In the genomic region with DNA sequence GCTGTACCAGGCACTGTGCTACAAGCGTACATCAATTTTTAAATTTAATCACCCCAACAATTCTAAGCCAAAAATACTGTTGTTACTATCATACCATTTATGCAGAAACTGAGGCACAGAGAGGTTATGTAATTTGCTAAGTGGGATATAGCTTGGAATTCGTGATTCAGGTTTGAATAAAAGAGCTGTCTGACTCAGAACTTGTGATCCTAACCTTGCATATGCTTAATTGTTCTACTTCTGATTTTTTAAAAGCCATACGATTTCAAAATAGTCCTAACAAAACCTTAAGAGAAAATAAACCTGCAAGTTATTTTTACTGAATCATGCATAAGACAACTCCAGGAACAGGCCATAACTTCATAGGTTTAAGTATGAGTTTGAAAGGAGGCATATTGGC, we compare ENCODE assay signal across 26 cellular contexts.
DNase-seq lines count a peak whose midpoint lies in the region; ATAC-seq, FAIRE-seq and TF ChIP-seq lines count a peak whose summit lies in the region.
"Had no signal": no experiment of that assay in that cellular context is flagged by ENCODE, and none has a peak within 500 bp of the region (broad histone marks: within the 10 kb centered on the region; RNA-seq: fewer than 3 reads in every experiment).

No MANE protein-coding gene starts in this region.

- TF ChIP-seq CTCF in RWPE2 (IDR thresholded peaks at IDR 0.05; ENCODE audit: poor library complexity, severe bottlenecking) (no peak), astrocyte (IDR thresholded peaks at IDR 0.05; ENCODE audit: insufficient read depth, low read depth, low read length) (no peak), epithelial cell of esophagus (IDR thresholded peaks at IDR 0.05; ENCODE audit: insufficient read depth, low read depth, low read length, missing control alignments) (no peak), osteoblast (IDR thresholded peaks at IDR 0.05; ENCODE audit: extremely low read depth, low read depth, low read length) (no peak)

- H3K4me1 Mint-ChIP-seq in astrocyte (ENCODE audit: low read depth, unreplicated experiment): no peaks in the 10 kb centered on the region
- H3K4me1 Mint-ChIP-seq: CD14-positive monocyte had no signal

- H3K27ac ChIP-seq in RWPE2 (ENCODE audit: poor library complexity, severe bottlenecking) (no peak overlapping the region), astrocyte (ENCODE audit: low read depth, low read length) (no peak overlapping the region), osteoblast (ENCODE audit: low read depth, low read length) (peak overlapping the region; percentile 43)
- H3K27ac ChIP-seq: BLaER1 had no signal

- H3K27ac Mint-ChIP-seq in astrocyte (ENCODE audit: unreplicated experiment): no peak overlapping the region
- H3K27ac Mint-ChIP-seq: CD14-positive monocyte; CD4-positive, alpha-beta memory T cell; CD8-positive, alpha-beta memory T cell had no signal

- H4K20me1 ChIP-seq in astrocyte (ENCODE audit: insufficient read depth, low read length): no peaks in the 10 kb centered on the region
- no peaks in the 10 kb centered on the region for H4K20me1 ChIP-seq in osteoblast (ENCODE audit: insufficient read depth, low read length)
- H4K20me1 ChIP-seq: BLaER1 had no signal

- H3K4me2 ChIP-seq in astrocyte (ENCODE audit: low read length): no peak overlapping the region
- H3K4me2 ChIP-seq in osteoblast (ENCODE audit: insufficient read depth, low read length): no peak overlapping the region
- H3K4me2 ChIP-seq: BLaER1 had no signal

- no peak overlapping the region for H3K9ac ChIP-seq in astrocyte (ENCODE audit: low read length)
- H3K9ac ChIP-seq: BLaER1 had no signal

- peak; percentile 54 for ATAC-seq in RWPE2 (ENCODE audit: low read depth)
- ATAC-seq in HG03342 (IDR thresholded peaks at IDR 0.05; ENCODE audit: unreplicated experiment): no peak
- no peak for ATAC-seq in GM21825 (IDR thresholded peaks at IDR 0.05; ENCODE audit: unreplicated experiment)
- no peak for ATAC-seq in HG03520 (IDR thresholded peaks at IDR 0.05; ENCODE audit: unreplicated experiment)

- no peaks in the 10 kb centered on the region for H3K36me3 Mint-ChIP-seq in astrocyte (ENCODE audit: low read depth, unreplicated experiment)
- H3K36me3 Mint-ChIP-seq: CD14-positive monocyte; CD4-positive, alpha-beta memory T cell; CD4-positive, CD25-positive, alpha-beta regulatory T cell had no signal

- no peak overlapping the region for H2AFZ ChIP-seq in astrocyte (ENCODE audit: low read depth, low read length)
- no peak overlapping the region for H2AFZ ChIP-seq in osteoblast (ENCODE audit: low read length)

- H3K27me3 ChIP-seq in RWPE2 (ENCODE audit: insufficient read depth, poor library complexity, severe bottlenecking) (no peaks in the 10 kb centered on the region), astrocyte (ENCODE audit: insufficient read depth, low read length) (no peaks in the 10 kb centered on the region), osteoblast (ENCODE audit: insufficient read depth, low read length) (no peaks in the 10 kb centered on the region)
- H3K27me3 ChIP-seq: BE2C, BLaER1 had no signal

- no peak overlapping the region for H3K4me3 Mint-ChIP-seq in astrocyte (ENCODE audit: unreplicated experiment)
- H3K4me3 Mint-ChIP-seq: CD14-positive monocyte; CD4-positive, alpha-beta memory T cell; CD4-positive, CD25-positive, alpha-beta regulatory T cell; CD8-positive, alpha-beta memory T cell had no signal

- no peaks in the 10 kb centered on the region for H3K79me2 ChIP-seq in astrocyte (ENCODE audit: insufficient read depth, low read length)
- H3K79me2 ChIP-seq in osteoblast (ENCODE audit: insufficient read depth, low read length): no peaks in the 10 kb centered on the region

- H3K27me3 Mint-ChIP-seq in astrocyte (ENCODE audit: low read depth, unreplicated experiment): no peaks in the 10 kb centered on the region
- H3K27me3 Mint-ChIP-seq: CD4-positive, alpha-beta memory T cell; CD4-positive, CD25-positive, alpha-beta regulatory T cell; CD8-positive, alpha-beta memory T cell had no signal

- peaks cover 12% of the 10 kb centered on the region for H3K4me1 ChIP-seq in RWPE2 (ENCODE audit: insufficient read depth, poor library complexity, severe bottlenecking)
- H3K4me1 ChIP-seq in astrocyte (ENCODE audit: insufficient read depth, low read length): peaks cover 4% of the 10 kb centered on the region
- peaks cover 10% of the 10 kb centered on the region for H3K4me1 ChIP-seq in osteoblast (ENCODE audit: insufficient read depth, low read length)
- H3K4me1 ChIP-seq: BE2C, Caco-2 had no signal

- H3K9me3 ChIP-seq in RWPE2 (ENCODE audit: severe bottlenecking): no peaks in the 10 kb centered on the region
- H3K9me3 ChIP-seq in astrocyte (ENCODE audit: insufficient read depth, low read depth, low read length): no peaks in the 10 kb centered on the region
- H3K9me3 ChIP-seq in osteoblast (ENCODE audit: low read depth, low read length): no peaks in the 10 kb centered on the region
- H3K9me3 ChIP-seq: BE2C, BLaER1, Caco-2 had no signal

- no peaks in the 10 kb centered on the region for H3K9me3 Mint-ChIP-seq in astrocyte (ENCODE audit: unreplicated experiment)
- H3K9me3 Mint-ChIP-seq: CD14-positive monocyte; CD4-positive, alpha-beta memory T cell; CD8-positive, alpha-beta memory T cell had no signal

- FAIRE-seq in astrocyte (lab: Jason Lieb, UNC): no peak
- FAIRE-seq: A204.1, D721Med, G401.6, GM12891, GM19239 had no signal

- H3K36me3 ChIP-seq in RWPE2 (ENCODE audit: low read depth) (no peaks in the 10 kb centered on the region), astrocyte (ENCODE audit: insufficient read depth, low read length) (no peaks in the 10 kb centered on the region), osteoblast (ENCODE audit: insufficient read depth, low read length) (no peaks in the 10 kb centered on the region)
- H3K36me3 ChIP-seq: BE2C, BLaER1 had no signal

- DNase-seq in RWPE2 (ENCODE audit: low spot score): no peak
- peak; percentile 28 for DNase-seq in astrocyte (ENCODE audit: low read depth)
- DNase-seq in epithelial cell of esophagus (ENCODE audit: low read depth): peak; percentile 63
- no peak for DNase-seq in osteoblast (ENCODE audit: insufficient read length, low spot score, missing footprints)
- no peak for DNase-seq in NOMO-1 treated with DMSO at 0.1 percent for 48 hours (lab: John Stamatoyannopoulos, UW; ENCODE audit: unreplicated experiment)
- DNase-seq: 8988T; ACHN; BE2C; C1 segment of cervical spinal cord; Caco-2; Calu3; CD4-positive, alpha-beta memory T cell; CD4-positive, CD25-positive, alpha-beta regulatory T cell; CD8-positive, alpha-beta memory T cell; DMS79 treated with DMSO at 0.1 percent for 48 hours; GF-D8 had no signal

- H3K4me3 ChIP-seq in RWPE2 (ENCODE audit: severe bottlenecking): no peak overlapping the region
- no peak overlapping the region for H3K4me3 ChIP-seq in astrocyte (ENCODE audit: insufficient read depth, low read depth, low read length)
- no peak overlapping the region for H3K4me3 ChIP-seq in epithelial cell of esophagus (ENCODE audit: low read length)
- no peak overlapping the region for H3K4me3 ChIP-seq in osteoblast (ENCODE audit: insufficient read depth, low read length)
- H3K4me3 ChIP-seq: BLaER1 had no signal

Comparison
In these comparisons a context has a peak if more than half of its experiments do, and no peak if none do; other contexts are left out.
1. DNase-seq: peak in astrocyte (single experiment) and epithelial cell of esophagus (single experiment); none in RWPE2 (single experiment), osteoblast (single experiment) and NOMO-1 treated with DMSO at 0.1 percent for 48 hours (single experiment).